In the genomic region with DNA sequence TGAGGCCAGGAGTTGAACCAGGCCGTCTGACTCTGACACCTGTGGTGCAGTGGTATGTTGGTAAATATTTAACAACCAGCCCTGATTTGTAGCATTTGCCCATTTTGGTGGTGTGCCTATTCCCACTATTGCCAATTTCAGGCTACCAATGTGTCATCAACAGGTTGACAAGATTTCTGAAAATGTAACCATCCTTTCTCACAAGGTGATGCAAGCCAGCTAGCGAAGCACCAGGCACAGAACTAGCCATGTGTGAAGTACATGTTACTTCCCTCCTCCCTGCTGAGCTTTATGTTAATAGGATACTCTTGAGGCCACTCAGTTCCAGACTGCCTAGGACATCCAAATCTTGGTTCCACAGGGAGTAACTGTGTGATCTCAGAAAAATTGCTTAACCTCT, we compare ENCODE assay signal across 21 cellular contexts. TPM values are rescaled to one million over a fixed set of nuclear protein-coding genes. Genes with fewer than 3 reads are reported as not detected.
A peak's percentile ranks its signal among the peaks of the same experiment; 100 is the strongest.
DNase-seq lines count a peak whose midpoint lies in the region; ATAC-seq, FAIRE-seq and TF ChIP-seq lines count a peak whose summit lies in the region.
"Had no signal": no experiment of that assay in that cellular context is flagged by ENCODE, and none has a peak within 500 bp of the region (broad histone marks: within the 10 kb centered on the region; RNA-seq: fewer than 3 reads in every experiment).

No MANE protein-coding gene starts in this region.

- no peak overlapping the region for H3K4me2 ChIP-seq in A549
- H3K4me2 ChIP-seq: BLaER1, GM23338 had no signal

- no peak for TF ChIP-seq RAD21 in A549 (conservative IDR thresholded peaks at IDR 0.05 in 1 of 2, IDR thresholded peaks at IDR 0.05 in 1 of 2)

- ATAC-seq in A549: no peak
- ATAC-seq: CD8-positive, alpha-beta T cell; GM12878; GM23338; HCT116 had no signal

- TF ChIP-seq CTCF in A549 (IDR thresholded peaks at IDR 0.05): no peak
- TF ChIP-seq CTCF in HEK293 (tag by site-specific recombination; IDR thresholded peaks at IDR 0.05): no peak

- TF ChIP-seq POLR2A in A549 (IDR thresholded peaks at IDR 0.05; ENCODE audit: low read length): no peak

- no peak for TF ChIP-seq EP300 in A549 (IDR thresholded peaks at IDR 0.05)

- H3K27ac ChIP-seq in A549: no peak overlapping the region
- no peak overlapping the region for H3K27ac ChIP-seq in HEK293 (ENCODE audit: extremely low read depth, low read depth, low read length)
- H3K27ac ChIP-seq: BLaER1, C4-2B had no signal

- intact Hi-C loops in posterior vena cava (cut with DNase I): no loop called here

- H3K9me3 ChIP-seq in A549: no peaks in the 10 kb centered on the region
- no peaks in the 10 kb centered on the region for H3K9me3 ChIP-seq in HEK293 (ENCODE audit: control insufficient read depth, insufficient read depth, low read depth, low read length)
- H3K9me3 ChIP-seq: BLaER1, Caco-2 had no signal

- POLR2A ChIA-PET in A549 (lab: Yijun Ruan, JAX): no interaction called here
- POLR2A ChIA-PET in HEK293 (lab: Yijun Ruan, JAX): no interaction called here

- no peak overlapping the region for H3K4me3 ChIP-seq in A549
- H3K4me3 ChIP-seq in HEK293 (ENCODE audit: low read depth, low read length): no peak overlapping the region
- H3K4me3 ChIP-seq: BLaER1, GM12878, GM23338 had no signal

- DNase-seq in A549 (ENCODE audit: low read depth in 1 of 2, low spot score in 1 of 2) (no peak), left kidney (ENCODE audit: low read depth, low spot score) (peak; percentile 12), posterior vena cava (ENCODE audit: low spot score) (peak; percentile 7), activated gamma-delta T cell (lab: John Stamatoyannopoulos, UW) (no peak), DMS79 (lab: John Stamatoyannopoulos, UW) (no peak), T-helper 9 cell (no peak)
- DNase-seq: Caco-2; CD4-positive, CD25-positive, alpha-beta regulatory T cell; CD8-positive, alpha-beta T cell; DMS153; EL; GDM1; H9; HFFc6 had no signal

- WGBS in A549 (ENCODE audit: missing lambda C conversion rate): 62% methylated on average over 2 of the region's 2 CpGs

- H3K36me3 ChIP-seq in HEK293 (ENCODE audit: control insufficient read depth in 2 of 2, insufficient read depth in 1 of 2, low read length in 2 of 2): no peaks in the 10 kb centered on the region
- H3K36me3 ChIP-seq: BLaER1 had no signal

- peak; percentile 32 for FAIRE-seq in A549 (lab: Jason Lieb, UNC)
- FAIRE-seq: GM12878, GM19239 had no signal

- no peaks in the 10 kb centered on the region for H3K4me1 ChIP-seq in A549
- no peaks in the 10 kb centered on the region for H3K4me1 ChIP-seq in HEK293 (ENCODE audit: control insufficient read depth, insufficient read depth, low read length)
- H3K4me1 ChIP-seq: BLaER1, Caco-2 had no signal

- CTCF ChIA-PET in A549 (lab: Yijun Ruan, JAX) (no interaction called here), HEK293 (lab: Yijun Ruan, JAX) (interaction anchor here (0.6 kb wide), 2 partner anchors 58 to 130 kb away, joined by 3 read pairs; no protein-coding TSS in a partner anchor)

TF ChIP-seq in A549, 52 proteins besides CTCF, POLR2A, EP300 and RAD21:
- TF ChIP-seq JUN (IDR thresholded peaks at IDR 0.05): no peak
- TF ChIP-seq, protein P1, sequence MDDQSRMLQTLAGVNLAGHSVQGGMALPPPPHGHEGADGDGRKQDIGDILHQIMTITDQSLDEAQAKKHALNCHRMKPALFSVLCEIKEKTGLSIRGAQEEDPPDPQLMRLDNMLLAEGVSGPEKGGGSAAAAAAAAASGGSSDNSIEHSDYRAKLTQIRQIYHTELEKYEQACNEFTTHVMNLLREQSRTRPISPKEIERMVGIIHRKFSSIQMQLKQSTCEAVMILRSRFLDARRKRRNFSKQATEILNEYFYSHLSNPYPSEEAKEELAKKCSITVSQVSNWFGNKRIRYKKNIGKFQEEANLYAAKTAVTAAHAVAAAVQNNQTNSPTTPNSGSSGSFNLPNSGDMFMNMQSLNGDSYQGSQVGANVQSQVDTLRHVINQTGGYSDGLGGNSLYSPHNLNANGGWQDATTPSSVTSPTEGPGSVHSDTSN (IDR thresholded peaks at IDR 0.05): no peak
- TF ChIP-seq SMC3 (IDR thresholded peaks at IDR 0.05): no peak
- no peak for TF ChIP-seq ZSCAN20 (CRISPR knock-in tag; IDR thresholded peaks at IDR 0.05)
- TF ChIP-seq RCOR1 (IDR thresholded peaks at IDR 0.05; ENCODE audit: low read depth, low read length): no peak
- TF ChIP-seq JUNB (IDR thresholded peaks at IDR 0.05): no peak
- TF ChIP-seq TFCP2L1 (CRISPR knock-in tag; IDR thresholded peaks at IDR 0.05): no peak
- no peak for TF ChIP-seq ZFP36 (IDR thresholded peaks at IDR 0.05; ENCODE audit: borderline replicate concordance, partially characterized antibody)
- no peak for TF ChIP-seq MYC (IDR thresholded peaks at IDR 0.05; ENCODE audit: borderline replicate concordance, low read length)
- no peak for TF ChIP-seq ZNF302 (CRISPR knock-in tag; IDR thresholded peaks at IDR 0.05)
- no peak for TF ChIP-seq SREBF2 (IDR thresholded peaks at IDR 0.05)

TF ChIP-seq in HEK293, 187 proteins besides CTCF, POLR2A, EP300 and RAD21:
- TF ChIP-seq ZNF561 (tag by site-specific recombination; IDR thresholded peaks at IDR 0.05; ENCODE audit: borderline replicate concordance) (no peak), SCRT2 (tag by site-specific recombination; IDR thresholded peaks at IDR 0.05) (peak; percentile 57; the same call in 1 of the 2 replicates), ZNF768 (tag by site-specific recombination; IDR thresholded peaks at IDR 0.05) (0 out of 2 replicates have a peak, but pooled peaks have one; percentile 52), ZNF157 (tag by site-specific recombination; IDR thresholded peaks at IDR 0.05) (no peak)
- TF ChIP-seq, protein P2, sequence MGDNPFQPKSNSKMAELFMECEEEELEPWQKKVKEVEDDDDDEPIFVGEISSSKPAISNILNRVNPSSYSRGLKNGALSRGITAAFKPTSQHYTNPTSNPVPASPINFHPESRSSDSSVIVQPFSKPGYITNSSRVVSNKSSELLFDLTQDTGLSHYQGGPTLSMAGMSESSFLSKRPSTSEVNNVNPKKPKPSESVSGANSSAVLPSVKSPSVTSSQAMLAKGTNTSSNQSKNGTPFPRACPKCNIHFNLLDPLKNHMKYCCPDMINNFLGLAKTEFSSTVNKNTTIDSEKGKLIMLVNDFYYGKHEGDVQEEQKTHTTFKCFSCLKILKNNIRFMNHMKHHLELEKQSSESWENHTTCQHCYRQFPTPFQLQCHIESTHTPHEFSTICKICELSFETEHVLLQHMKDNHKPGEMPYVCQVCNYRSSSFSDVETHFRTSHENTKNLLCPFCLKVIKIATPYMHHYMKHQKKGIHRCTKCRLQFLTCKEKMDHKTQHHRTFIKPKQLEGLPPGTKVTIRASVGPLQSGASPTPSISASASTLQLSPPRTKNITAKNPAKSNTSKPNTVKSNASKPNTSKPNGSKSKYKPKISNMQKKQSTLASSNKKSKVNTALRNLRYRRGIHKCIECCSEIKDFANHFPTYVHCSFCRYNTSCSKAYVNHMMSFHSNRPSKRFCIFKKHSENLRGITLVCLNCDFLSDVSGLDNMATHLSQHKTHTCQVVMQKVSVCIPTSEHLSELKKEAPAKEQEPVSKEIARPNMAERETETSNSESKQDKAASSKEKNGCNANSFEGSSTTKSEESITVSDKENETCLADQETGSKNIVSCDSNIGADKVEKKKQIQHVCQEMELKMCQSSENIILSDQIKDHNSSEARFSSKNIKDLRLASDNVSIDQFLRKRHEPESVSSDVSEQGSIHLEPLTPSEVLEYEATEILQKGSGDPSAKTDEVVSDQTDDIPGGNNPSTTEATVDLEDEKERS (tag by site-specific recombination; IDR thresholded peaks at IDR 0.05): no peak
- TF ChIP-seq, protein P3, sequence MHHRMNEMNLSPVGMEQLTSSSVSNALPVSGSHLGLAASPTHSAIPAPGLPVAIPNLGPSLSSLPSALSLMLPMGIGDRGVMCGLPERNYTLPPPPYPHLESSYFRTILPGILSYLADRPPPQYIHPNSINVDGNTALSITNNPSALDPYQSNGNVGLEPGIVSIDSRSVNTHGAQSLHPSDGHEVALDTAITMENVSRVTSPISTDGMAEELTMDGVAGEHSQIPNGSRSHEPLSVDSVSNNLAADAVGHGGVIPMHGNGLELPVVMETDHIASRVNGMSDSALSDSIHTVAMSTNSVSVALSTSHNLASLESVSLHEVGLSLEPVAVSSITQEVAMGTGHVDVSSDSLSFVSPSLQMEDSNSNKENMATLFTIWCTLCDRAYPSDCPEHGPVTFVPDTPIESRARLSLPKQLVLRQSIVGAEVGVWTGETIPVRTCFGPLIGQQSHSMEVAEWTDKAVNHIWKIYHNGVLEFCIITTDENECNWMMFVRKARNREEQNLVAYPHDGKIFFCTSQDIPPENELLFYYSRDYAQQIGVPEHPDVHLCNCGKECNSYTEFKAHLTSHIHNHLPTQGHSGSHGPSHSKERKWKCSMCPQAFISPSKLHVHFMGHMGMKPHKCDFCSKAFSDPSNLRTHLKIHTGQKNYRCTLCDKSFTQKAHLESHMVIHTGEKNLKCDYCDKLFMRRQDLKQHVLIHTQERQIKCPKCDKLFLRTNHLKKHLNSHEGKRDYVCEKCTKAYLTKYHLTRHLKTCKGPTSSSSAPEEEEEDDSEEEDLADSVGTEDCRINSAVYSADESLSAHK (tag by site-specific recombination; IDR thresholded peaks at IDR 0.05): no peak
TF ChIP-seq in HEK293: peak in this region for 2.

RNA-seq across cellular contexts. Expression of a gene that starts 7.2 kb away (rescaled TPM):
- polyA plus RNA-seq in A549 (2011; rRNA removed) (1.2 and 1.9 TPM in 2 replicates), A549 (2017; fragmentation: RNase III; extraction: RNeasy Plus Mini Kit Qiagen cat#74134 plus additional on column Dnase treatment) (2.3 to 2.5 TPM (median 2.4 TPM) in 3 replicates)
- polyA plus RNA-seq in A549 (2012; cell fraction: cytosol; rRNA removed): 2.2 and 3.5 TPM in 2 replicates
- polyA plus RNA-seq in A549 (2012; cell fraction: nucleus; rRNA removed): 11.3 and 12.6 TPM in 2 replicates
- polyA minus RNA-seq in A549 (2011; rRNA and poly(A)+ RNA removed): 1.0 and 1.4 TPM in 2 replicates
- total RNA-seq in posterior vena cava: 10 to 100 TPM; 10.9 to 12.8 TPM
- total RNA-seq: Caco-2, GM12878 had no signal

Comparison
In these comparisons a context has a peak if more than half of its experiments do, and no peak if none do; other contexts are left out.
1. DNase-seq: peak in left kidney (single experiment) and posterior vena cava (single experiment); none in A549 (0 of 2), activated gamma-delta T cell (single experiment), DMS79 (single experiment) and T-helper 9 cell (single experiment).